Comparison of ENCODE assay signal across 27 cellular contexts in the genomic region with DNA sequence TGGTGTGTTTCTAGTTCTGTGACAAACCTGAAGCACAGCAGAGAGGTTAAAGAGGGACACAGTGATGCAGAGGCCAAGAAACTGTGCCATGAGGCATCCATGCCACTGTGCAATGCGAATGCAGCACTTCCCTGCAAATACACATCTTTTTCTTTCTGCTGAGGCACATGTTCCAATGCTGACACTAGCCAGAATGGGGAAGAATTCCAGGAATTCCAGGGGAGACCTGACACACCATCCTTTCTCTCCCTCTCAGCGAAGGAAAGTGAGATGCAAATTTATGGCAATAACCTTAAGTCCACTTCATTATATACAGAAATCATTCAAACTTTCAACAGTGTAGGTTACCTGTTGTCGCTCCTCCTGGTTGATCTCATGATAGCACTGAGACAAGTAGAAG.
A peak's percentile ranks its signal among the peaks of the same experiment; 100 is the strongest.
DNase-seq lines count a peak whose midpoint lies in the region; ATAC-seq and TF ChIP-seq lines count a peak whose summit lies in the region.
"Had no signal": no experiment of that assay in that cellular context is flagged by ENCODE, and none has a peak within 500 bp of the region (broad histone marks: within the 10 kb centered on the region; RNA-seq: fewer than 3 reads in every experiment).

No MANE protein-coding gene starts in this region.

- H3K9me3 Mint-ChIP-seq in endodermal cell, result no peaks in the 10 kb centered on the region
- H3K9me3 Mint-ChIP-seq in nephron, result no peaks in the 10 kb centered on the region

- no peak overlapping the region for H3K4me3 Mint-ChIP-seq in endodermal cell
- H3K4me3 Mint-ChIP-seq in nephron, result no peak overlapping the region
- H3K4me3 Mint-ChIP-seq: activated CD8-positive, alpha-beta memory T cell treated with anti-CD3 and anti-CD28 coated beads, Interleukin-2, amount 10 ng/mL, durations not matched to agents 7 days and 5 days; natural killer cell treated with Interleukin-12 subunit alpha and Interleukin-12 subunit beta and Interleukin-15 and Interleukin-18, amount 100 ng/mL, for 72 hours; stimulated activated effector memory CD8-positive, alpha-beta T cell treated with anti-CD3 and anti-CD28 coated beads, Interleukin-12 subunit alpha, Interleukin-12 subunit beta, amount 100 ng/mL, for 72 hours had no signal

- H3K9ac ChIP-seq in HUES64 (ENCODE audit: low read depth, low read length), result no peak overlapping the region
- no peak overlapping the region for H3K9ac ChIP-seq in endodermal cell (ENCODE audit: extremely low read depth, low read length, poor library complexity, severe bottlenecking)

- H3K9me3 ChIP-seq in A673 (ENCODE audit: low read depth, low read length, poor library complexity, severe bottlenecking), result no peaks in the 10 kb centered on the region
- no peaks in the 10 kb centered on the region for H3K9me3 ChIP-seq in HUES64 (ENCODE audit: insufficient read depth, low read depth, low read length)
- no peaks in the 10 kb centered on the region for H3K9me3 ChIP-seq in endodermal cell (ENCODE audit: control insufficient read depth, low read length)
- H3K9me3 ChIP-seq: pancreas, upper lobe of right lung had no signal

- H3K4me1 ChIP-seq in A673 (ENCODE audit: insufficient read depth, low read length, poor library complexity, severe bottlenecking) (peaks cover 47% of the 10 kb centered on the region), HUES64 (ENCODE audit: insufficient read depth, low read length) (peaks cover 36% of the 10 kb centered on the region), endodermal cell (ENCODE audit: control insufficient read depth, insufficient read depth, low read length) (peaks cover 11% of the 10 kb centered on the region)
- H3K4me1 ChIP-seq: pancreas had no signal

- DNase-seq in A673 (ENCODE audit: low spot score), result no peak
- DNase-seq in endodermal cell, result no peak
- no peak for DNase-seq in posterior cingulate gyrus
- no peak for DNase-seq in NCI-H1436 treated with DMSO at 0.1 percent for 48 hours (lab: John Stamatoyannopoulos, UW)
- no peak for DNase-seq in NCI-H226
- DNase-seq: 8988T; activated CD4-positive, alpha-beta T cell treated with anti-CD3 and anti-CD28 coated beads, Interleukin-2, amount 50 U/mL, for 4 hours; activated CD8-positive, alpha-beta memory T cell treated with anti-CD3 and anti-CD28 coated beads, Interleukin-2, amount 10 ng/mL, durations not matched to agents 7 days and 5 days; activated T-cell treated with anti-CD3 and anti-CD28 coated beads, Interleukin-2, amount 50 U/mL, for 48 hours; brain microvascular endothelial cell; CD4-positive, CD25-positive, alpha-beta regulatory T cell; cerebellar nuclear complex; left cardiac atrium; NCI-H1048; NCI-H1694 treated with DMSO at 0.1 percent for 48 hours; NCI-H510A; pancreas; retina; RPMI8226; upper lobe of right lung had no signal

- H3K36me3 ChIP-seq in A673 (ENCODE audit: insufficient read depth, low read length, poor library complexity, severe bottlenecking) (no peaks in the 10 kb centered on the region), HUES64 (ENCODE audit: insufficient read depth, low read length) (no peaks in the 10 kb centered on the region), endodermal cell (ENCODE audit: control insufficient read depth, insufficient read depth, low read length) (no peaks in the 10 kb centered on the region)
- H3K36me3 ChIP-seq: brain microvascular endothelial cell, pancreas, upper lobe of right lung had no signal

- peak overlapping the region; percentile 18 for H3K27ac ChIP-seq in A673 (ENCODE audit: low read depth, low read length, poor library complexity, severe bottlenecking)
- H3K27ac ChIP-seq in HUES64 (ENCODE audit: low read depth, low read length), result peak overlapping the region; percentile 62; the same call in 1 of the 2 replicates
- H3K27ac ChIP-seq in endodermal cell (ENCODE audit: low read depth, low read length), result no peak overlapping the region
- H3K27ac ChIP-seq: brain microvascular endothelial cell, pancreas, upper lobe of right lung had no signal

- H3K4me3 ChIP-seq in A673 (ENCODE audit: low read depth, low read length, poor library complexity, severe bottlenecking), result no peak overlapping the region
- H3K4me3 ChIP-seq in HUES64 (ENCODE audit: low read length), result no peak overlapping the region
- no peak overlapping the region for H3K4me3 ChIP-seq in endodermal cell (ENCODE audit: low read length)
- H3K4me3 ChIP-seq: K562, pancreas, upper lobe of right lung had no signal

- CTCF ChIA-PET in A673 (lab: Charles Lee), result no interaction called here

- H3K4me1 Mint-ChIP-seq in endodermal cell, result peaks cover 42% of the 10 kb centered on the region
- peaks cover 48% of the 10 kb centered on the region for H3K4me1 Mint-ChIP-seq in nephron
- H3K4me1 Mint-ChIP-seq: activated CD8-positive, alpha-beta memory T cell treated with anti-CD3 and anti-CD28 coated beads, Interleukin-2, amount 10 ng/mL, durations not matched to agents 7 days and 5 days; CD4-positive, CD25-positive, alpha-beta regulatory T cell; stimulated activated effector memory CD8-positive, alpha-beta T cell treated with anti-CD3 and anti-CD28 coated beads, Interleukin-12 subunit alpha, Interleukin-12 subunit beta, amount 100 ng/mL, for 72 hours had no signal

- H3K27ac Mint-ChIP-seq in endodermal cell (peak overlapping the region; percentile 70), nephron (peak overlapping the region; percentile 87 to 97 (median 93))
- H3K27ac Mint-ChIP-seq: activated CD8-positive, alpha-beta memory T cell treated with anti-CD3 and anti-CD28 coated beads, Interleukin-2, amount 10 ng/mL, durations not matched to agents 7 days and 5 days; CD4-positive, CD25-positive, alpha-beta regulatory T cell; natural killer cell treated with Interleukin-12 subunit alpha and Interleukin-12 subunit beta and Interleukin-15 and Interleukin-18, amount 100 ng/mL, for 72 hours; stimulated activated effector memory CD8-positive, alpha-beta T cell treated with anti-CD3 and anti-CD28 coated beads, Interleukin-12 subunit alpha, Interleukin-12 subunit beta, amount 100 ng/mL, for 72 hours had no signal

- WGBS in HUES64, result 79% methylated on average over 3 of the region's 3 CpGs
- WGBS in endodermal cell (ENCODE audit: insufficient coverage in 1 of 2, insufficient read length in 1 of 2), 2 experiments, result 94% methylated on average over 3 of the region's 3 CpGs; no CpG with 5 or more reads in 1 of the 2 experiments

- no peaks in the 10 kb centered on the region for H3K27me3 ChIP-seq in A673 (replicated peaks; ENCODE audit: insufficient read depth, low read depth, low read length, poor library complexity)
- H3K27me3 ChIP-seq in HUES64 (ENCODE audit: insufficient read depth, low read length), result no peaks in the 10 kb centered on the region
- no peaks in the 10 kb centered on the region for H3K27me3 ChIP-seq in endodermal cell (ENCODE audit: control insufficient read depth, insufficient read depth, low read length, poor library complexity, severe bottlenecking)
- H3K27me3 ChIP-seq: brain microvascular endothelial cell, pancreas, upper lobe of right lung had no signal

- POLR2A ChIA-PET in A673 (lab: Charles Lee; ENCODE audit: low non-redundant PET), result no interaction called here

- no TSS peak for BruUV-seq in A673 (replicated peaks; lab: Mats Ljungman, UMichigan)

- TF ChIP-seq CTCF in A673 (conservative IDR thresholded peaks at IDR 0.05; ENCODE audit: low read depth, low read length) (no peak), endodermal cell (conservative IDR thresholded peaks at IDR 0.05) (no peak), nephron (IDR thresholded peaks at IDR 0.05; ENCODE audit: unreplicated experiment in 3 of 3) (no peak)

- ATAC-seq in GM21737 (IDR thresholded peaks at IDR 0.05; ENCODE audit: unreplicated experiment), result no peak
- ATAC-seq: activated CD8-positive, alpha-beta memory T cell treated with anti-CD3 and anti-CD28 coated beads, Interleukin-2, amount 10 ng/mL, durations not matched to agents 7 days and 5 days; HCT116; K562; natural killer cell treated with Interleukin-12 subunit alpha and Interleukin-12 subunit beta and Interleukin-15 and Interleukin-18, amount 100 ng/mL, for 72 hours; pancreas; stimulated activated effector memory CD8-positive, alpha-beta T cell treated with anti-CD3 and anti-CD28 coated beads, Interleukin-12 subunit alpha, Interleukin-12 subunit beta, amount 100 ng/mL, for 72 hours; upper lobe of right lung had no signal

- H3K36me3 Mint-ChIP-seq in endodermal cell (ENCODE audit: low read depth) (no peaks in the 10 kb centered on the region), nephron (ENCODE audit: low read depth) (peaks cover 45% of the 10 kb centered on the region)
- H3K36me3 Mint-ChIP-seq: activated CD8-positive, alpha-beta memory T cell treated with anti-CD3 and anti-CD28 coated beads, Interleukin-2, amount 10 ng/mL, durations not matched to agents 7 days and 5 days; CD4-positive, CD25-positive, alpha-beta regulatory T cell; natural killer cell treated with Interleukin-12 subunit alpha and Interleukin-12 subunit beta and Interleukin-15 and Interleukin-18, amount 100 ng/mL, for 72 hours; stimulated activated effector memory CD8-positive, alpha-beta T cell treated with anti-CD3 and anti-CD28 coated beads, Interleukin-12 subunit alpha, Interleukin-12 subunit beta, amount 100 ng/mL, for 72 hours had no signal

- no peaks in the 10 kb centered on the region for H3K27me3 Mint-ChIP-seq in endodermal cell (ENCODE audit: insufficient read depth)
- no peaks in the 10 kb centered on the region for H3K27me3 Mint-ChIP-seq in nephron (ENCODE audit: low read depth)
- H3K27me3 Mint-ChIP-seq: activated CD8-positive, alpha-beta memory T cell treated with anti-CD3 and anti-CD28 coated beads, Interleukin-2, amount 10 ng/mL, durations not matched to agents 7 days and 5 days; natural killer cell treated with Interleukin-12 subunit alpha and Interleukin-12 subunit beta and Interleukin-15 and Interleukin-18, amount 100 ng/mL, for 72 hours had no signal

- intact Hi-C loops in A673 (cut with micrococcal nuclease; ENCODE audit: unreplicated experiment) (loop anchor here (5.0 kb wide), 1 partner anchor 629 kb away; no protein-coding TSS in a partner anchor), posterior cingulate gyrus (cut with DNase I) (no loop called here)
